Comparison of ENCODE assay signal across 8 cellular contexts in genomic region chr7:128697301-128697905, GRCh38.
DNase-seq lines count a peak whose midpoint lies in the region; ATAC-seq and TF ChIP-seq lines count a peak whose summit lies in the region.

No MANE protein-coding gene starts in this region.

- CTCF ChIA-PET in RWPE1 (lab: Yijun Ruan, JAX) = interaction anchor here (0.6 to 0.8 kb wide), 2 partner anchors 35 to 182 kb away, joined by 3 read pairs; no protein-coding TSS in a partner anchor

- POLR2A ChIA-PET in RWPE1 (lab: Yijun Ruan, JAX; ENCODE audit: low non-redundant PET) = no interaction called here

- TF ChIP-seq CTCF in RWPE1 (conservative IDR thresholded peaks at IDR 0.05; ENCODE audit: low read depth) = no peak

- no peak for ATAC-seq in GM19467 (IDR thresholded peaks at IDR 0.05; ENCODE audit: unreplicated experiment)

- no peak overlapping the region for H3K27ac ChIP-seq in RWPE1

- DNase-seq in GM19238 (ENCODE audit: insufficient read length, low spot score) (peak; percentile 25), RWPE1 (ENCODE audit: low spot score) (peak; percentile 44), astrocyte of the hippocampus (ENCODE audit: low read depth, low spot score) (peak; percentile 68), iPS-NIHi7 (ENCODE audit: extremely low spot score) (peak; percentile 80), GOT3 (lab: John Stamatoyannopoulos, UW) (no peak), hippocampal formation (lab: John Stamatoyannopoulos, UW) (no peak)
- peak; percentile 60 to 61 for DNase-seq in stimulated activated CD4-positive, alpha-beta T cell treated with anti-CD3 and anti-CD28 coated beads, Interleukin-2, amount 100 ng/mL, for 48 hours

Comparison
In these comparisons a context has a peak if more than half of its experiments do, and no peak if none do; other contexts are left out.
1. DNase-seq: peak in GM19238 (single experiment), RWPE1 (single experiment), astrocyte of the hippocampus (single experiment), iPS-NIHi7 (single experiment) and stimulated activated CD4-positive, alpha-beta T cell treated with anti-CD3 and anti-CD28 coated beads, Interleukin-2, amount 100 ng/mL, for 48 hours (2 of 2); none in GOT3 (single experiment) and hippocampal formation (0 of 2).